ENCODE assay signal across 10 cellular contexts in the genomic region with DNA sequence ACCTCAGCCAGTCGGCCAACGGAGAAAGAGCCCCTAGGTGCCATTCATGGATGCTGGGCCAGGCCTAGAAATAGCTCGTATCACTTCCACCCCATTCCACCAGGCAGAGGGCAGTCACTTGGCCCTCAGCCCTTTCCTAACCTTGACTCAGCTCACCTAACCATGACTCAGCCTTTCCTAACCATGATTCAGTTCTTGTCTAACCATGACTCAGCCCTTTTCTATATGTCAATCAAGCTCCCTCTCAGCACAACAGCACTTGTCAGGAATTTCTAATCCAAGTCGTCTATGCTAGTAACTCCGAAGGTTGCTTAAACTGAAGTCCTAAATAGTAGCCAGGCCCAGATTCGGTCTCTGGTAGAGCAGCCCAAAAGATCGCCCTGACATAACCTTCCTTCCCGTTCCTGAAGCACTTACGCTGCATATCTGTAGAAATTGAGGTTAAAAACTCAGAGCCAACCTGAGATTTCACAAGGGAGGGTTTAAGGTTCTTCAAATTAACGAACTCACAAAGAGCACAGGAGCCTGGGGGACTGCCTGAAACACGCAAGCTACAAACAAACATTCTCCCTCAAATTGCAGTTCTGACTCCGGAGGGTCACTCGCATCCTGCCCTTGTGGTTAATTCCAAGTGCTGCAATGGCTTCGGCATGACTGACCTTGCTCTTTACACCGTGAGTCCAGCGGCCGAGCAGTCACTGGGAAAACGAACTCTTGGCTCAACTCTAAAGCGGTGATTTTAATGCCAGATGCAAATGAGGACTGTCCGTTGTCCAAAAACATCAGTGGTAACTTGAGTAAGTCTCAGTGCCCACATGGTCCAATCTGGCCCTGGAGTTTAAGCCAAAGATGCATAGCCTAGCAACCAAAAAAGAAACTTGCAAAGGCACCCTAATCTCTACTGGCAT.
DNase-seq lines count a peak whose midpoint lies in the region; ATAC-seq, FAIRE-seq and TF ChIP-seq lines count a peak whose summit lies in the region.
"Had no signal": no experiment of that assay in that cellular context is flagged by ENCODE, and none has a peak within 500 bp of the region (broad histone marks: within the 10 kb centered on the region; RNA-seq: fewer than 3 reads in every experiment).

No MANE protein-coding gene starts in this region.

- TF ChIP-seq CTCF in astrocyte of the spinal cord (IDR thresholded peaks at IDR 0.05; ENCODE audit: low read depth, low read length) = no peak
- TF ChIP-seq CTCF in keratinocyte (optimal IDR thresholded peaks at IDR 0.05 in 1 of 3, IDR thresholded peaks at IDR 0.05 in 1 of 3, conservative IDR thresholded peaks at IDR 0.05 in 1 of 3; ENCODE audit: extremely low read depth in 1 of 3, insufficient read depth in 2 of 3, low read length in 3 of 3) = peak in 1 of 3 experiments; percentile 7

- no peaks in the 10 kb centered on the region for H3K79me2 ChIP-seq in keratinocyte (ENCODE audit: control insufficient read depth, insufficient read depth, low read length)

- no peaks in the 10 kb centered on the region for H4K20me1 ChIP-seq in keratinocyte (ENCODE audit: control insufficient read depth, extremely low read depth, insufficient read depth, low read length)

- no peak overlapping the region for H3K27ac ChIP-seq in keratinocyte (ENCODE audit: control insufficient read depth, insufficient read depth, low read length)

- no peak overlapping the region for H3K4me2 ChIP-seq in keratinocyte (ENCODE audit: control insufficient read depth, extremely low read depth, insufficient read depth, low read depth, low read length)

- H3K9me3 ChIP-seq in keratinocyte (ENCODE audit: control insufficient read depth, low read depth, low read length) = no peaks in the 10 kb centered on the region

- ATAC-seq in left ventricle myocardium superior = peak; percentile 32
- no peak for ATAC-seq in Right ventricle myocardium inferior
- ATAC-seq in HG03432 (IDR thresholded peaks at IDR 0.05; ENCODE audit: unreplicated experiment) = no peak
- ATAC-seq: activated CD4-positive, alpha-beta T cell treated with anti-CD3 and anti-CD28 coated beads for 36 hours had no signal

- H3K27me3 ChIP-seq in keratinocyte (ENCODE audit: control insufficient read depth, extremely low read depth, insufficient read depth, low read length) = no peaks in the 10 kb centered on the region

- no peak overlapping the region for H3K4me3 Mint-ChIP-seq in activated naive CD4-positive, alpha-beta T cell treated with anti-CD3 and anti-CD28 coated beads, Interleukin-2, amount 10 ng/mL, durations not matched to agents 7 days and 5 days
- H3K4me3 Mint-ChIP-seq: activated CD4-positive, alpha-beta T cell treated with anti-CD3 and anti-CD28 coated beads for 36 hours had no signal

- dilution Hi-C loops in keratinocyte (cut with MboI; ENCODE audit: extremely low pct_ligation_motif_present, low sequenced_read_pairs) = no loop called here

- no peaks in the 10 kb centered on the region for H3K4me1 ChIP-seq in keratinocyte (ENCODE audit: control insufficient read depth, extremely low read depth, insufficient read depth, low read length)

- intact Hi-C loops in left ventricle myocardium superior (cut with micrococcal nuclease) = no loop called here
- intact Hi-C loops in Right ventricle myocardium inferior (cut with DNase I) = no loop called here

- peaks cover 2% of the 10 kb centered on the region for H3K9me3 Mint-ChIP-seq in activated naive CD4-positive, alpha-beta T cell treated with anti-CD3 and anti-CD28 coated beads, Interleukin-2, amount 10 ng/mL, durations not matched to agents 7 days and 5 days

- in situ Hi-C loops in astrocyte of the spinal cord (cut with HindIII; ENCODE audit: low sequenced_read_pairs) = no loop called here

- FAIRE-seq in keratinocyte (lab: Jason Lieb, UNC) = no peak
- FAIRE-seq in urothelium cell line (lab: Jason Lieb, UNC) = no peak

- H3K9me1 ChIP-seq in keratinocyte (ENCODE audit: control insufficient read depth, extremely low read depth, insufficient read depth, low read length) = no peaks in the 10 kb centered on the region

- no peaks in the 10 kb centered on the region for H3K27me3 Mint-ChIP-seq in activated naive CD4-positive, alpha-beta T cell treated with anti-CD3 and anti-CD28 coated beads, Interleukin-2, amount 10 ng/mL, durations not matched to agents 7 days and 5 days
- H3K27me3 Mint-ChIP-seq: activated CD4-positive, alpha-beta T cell treated with anti-CD3 and anti-CD28 coated beads for 36 hours had no signal

- CTCF ChIA-PET in activated naive CD4-positive, alpha-beta T cell treated with anti-CD3 and anti-CD28 coated beads, Interleukin-2, amount 10 ng/mL, durations not matched to agents 7 days and 5 days (lab: Charles Lee) = no interaction called here

- H3K27ac Mint-ChIP-seq in activated naive CD4-positive, alpha-beta T cell treated with anti-CD3 and anti-CD28 coated beads, Interleukin-2, amount 10 ng/mL, durations not matched to agents 7 days and 5 days = no peak overlapping the region
- H3K27ac Mint-ChIP-seq: activated CD4-positive, alpha-beta T cell treated with anti-CD3 and anti-CD28 coated beads for 36 hours had no signal

- DNase-seq in left ventricle myocardium superior (no peak), Right ventricle myocardium inferior (ENCODE audit: missing footprints) (no peak), astrocyte of the spinal cord (ENCODE audit: low read depth, low spot score) (peak; percentile 88), keratinocyte (ENCODE audit: low read depth, low spot score) (peak; percentile 66), urothelium cell line (ENCODE audit: low spot score) (peak; percentile 58)
- DNase-seq in activated naive CD4-positive, alpha-beta T cell treated with anti-CD3 and anti-CD28 coated beads, Interleukin-2, amount 10 ng/mL, durations not matched to agents 7 days and 5 days = no peak
- DNase-seq in activated CD4-positive, alpha-beta T cell treated with anti-CD3 and anti-CD28 coated beads, Interleukin-2, amount 50 U/mL, for 48 hours = no peak
- DNase-seq: activated CD4-positive, alpha-beta T cell treated with anti-CD3 and anti-CD28 coated beads for 36 hours; NCI-H2107 had no signal

- no peaks in the 10 kb centered on the region for H3K36me3 Mint-ChIP-seq in activated naive CD4-positive, alpha-beta T cell treated with anti-CD3 and anti-CD28 coated beads, Interleukin-2, amount 10 ng/mL, durations not matched to agents 7 days and 5 days

- no peaks in the 10 kb centered on the region for H3K4me1 Mint-ChIP-seq in activated naive CD4-positive, alpha-beta T cell treated with anti-CD3 and anti-CD28 coated beads, Interleukin-2, amount 10 ng/mL, durations not matched to agents 7 days and 5 days
- H3K4me1 Mint-ChIP-seq: activated CD4-positive, alpha-beta T cell treated with anti-CD3 and anti-CD28 coated beads for 36 hours had no signal

- no peak overlapping the region for H2AFZ ChIP-seq in keratinocyte (ENCODE audit: control insufficient read depth, low read length)

- no peak overlapping the region for H3K9ac ChIP-seq in keratinocyte (ENCODE audit: control insufficient read depth, extremely low read depth, insufficient read depth, low read length)

- no peak overlapping the region for H3K4me3 ChIP-seq in astrocyte of the spinal cord (ENCODE audit: low read depth, low read length)
- no peak overlapping the region for H3K4me3 ChIP-seq in keratinocyte (ENCODE audit: control insufficient read depth in 2 of 3, extremely low read depth in 1 of 3, insufficient read depth in 2 of 3, low read depth in 1 of 3, low read length in 3 of 3)

- no peaks in the 10 kb centered on the region for H3K36me3 ChIP-seq in keratinocyte (ENCODE audit: control insufficient read depth in 2 of 2, extremely low read depth in 1 of 2, insufficient read depth in 2 of 2, low read length in 2 of 2)

Comparison
In these comparisons a context has a peak if more than half of its experiments do, and no peak if none do; other contexts are left out.
1. DNase-seq: peak in astrocyte of the spinal cord (single experiment), keratinocyte (single experiment) and urothelium cell line (single experiment); none in left ventricle myocardium superior (single experiment), Right ventricle myocardium inferior (single experiment), activated naive CD4-positive, alpha-beta T cell treated with anti-CD3 and anti-CD28 coated beads, Interleukin-2, amount 10 ng/mL, durations not matched to agents 7 days and 5 days (single experiment) and activated CD4-positive, alpha-beta T cell treated with anti-CD3 and anti-CD28 coated beads, Interleukin-2, amount 50 U/mL, for 48 hours (0 of 2).